9 cellular contexts compared by ENCODE assay signal in the genomic region with DNA sequence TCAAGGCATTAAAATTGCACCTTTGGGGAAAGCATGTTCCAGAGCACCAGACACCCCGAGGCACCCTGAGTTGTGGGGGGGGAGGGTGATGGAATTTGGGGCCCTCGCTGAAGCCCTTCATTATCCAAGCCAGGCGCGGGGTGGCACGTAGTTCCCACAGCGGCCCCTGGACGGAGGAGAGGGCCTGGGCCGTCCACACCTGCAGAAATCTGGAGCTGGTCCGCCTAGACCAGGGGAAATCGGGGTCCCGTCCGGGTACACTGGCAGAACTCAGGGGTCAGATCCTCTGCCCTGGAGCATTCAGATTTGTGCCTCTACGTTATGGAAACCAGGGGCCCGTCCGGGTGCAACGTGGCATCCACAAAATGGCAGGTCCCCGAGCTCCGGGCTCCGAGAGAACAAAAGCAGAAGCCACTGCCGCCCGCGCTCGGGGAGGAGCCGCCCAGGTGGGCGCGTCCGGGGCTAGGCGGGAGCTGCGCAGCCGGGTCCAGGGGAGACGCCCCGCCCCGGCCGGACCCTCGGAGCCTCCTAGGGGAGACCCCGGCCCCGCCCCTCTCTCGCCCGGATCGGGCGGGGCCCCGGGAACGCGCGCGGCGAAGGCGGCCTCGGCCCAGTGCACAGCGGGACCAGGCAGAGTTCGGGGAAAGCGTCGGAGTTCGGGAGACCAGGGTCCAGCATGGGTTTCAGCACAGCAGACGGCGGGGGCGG. TPM values are rescaled to one million over a fixed set of nuclear protein-coding genes. Genes with fewer than 3 reads are reported as not detected.
DNase-seq lines count a peak whose midpoint lies in the region; ATAC-seq, FAIRE-seq and TF ChIP-seq lines count a peak whose summit lies in the region.
"Had no signal": no experiment of that assay in that cellular context is flagged by ENCODE, and none has a peak within 500 bp of the region (broad histone marks: within the 10 kb centered on the region; RNA-seq: fewer than 3 reads in every experiment).

A gene with protein sequence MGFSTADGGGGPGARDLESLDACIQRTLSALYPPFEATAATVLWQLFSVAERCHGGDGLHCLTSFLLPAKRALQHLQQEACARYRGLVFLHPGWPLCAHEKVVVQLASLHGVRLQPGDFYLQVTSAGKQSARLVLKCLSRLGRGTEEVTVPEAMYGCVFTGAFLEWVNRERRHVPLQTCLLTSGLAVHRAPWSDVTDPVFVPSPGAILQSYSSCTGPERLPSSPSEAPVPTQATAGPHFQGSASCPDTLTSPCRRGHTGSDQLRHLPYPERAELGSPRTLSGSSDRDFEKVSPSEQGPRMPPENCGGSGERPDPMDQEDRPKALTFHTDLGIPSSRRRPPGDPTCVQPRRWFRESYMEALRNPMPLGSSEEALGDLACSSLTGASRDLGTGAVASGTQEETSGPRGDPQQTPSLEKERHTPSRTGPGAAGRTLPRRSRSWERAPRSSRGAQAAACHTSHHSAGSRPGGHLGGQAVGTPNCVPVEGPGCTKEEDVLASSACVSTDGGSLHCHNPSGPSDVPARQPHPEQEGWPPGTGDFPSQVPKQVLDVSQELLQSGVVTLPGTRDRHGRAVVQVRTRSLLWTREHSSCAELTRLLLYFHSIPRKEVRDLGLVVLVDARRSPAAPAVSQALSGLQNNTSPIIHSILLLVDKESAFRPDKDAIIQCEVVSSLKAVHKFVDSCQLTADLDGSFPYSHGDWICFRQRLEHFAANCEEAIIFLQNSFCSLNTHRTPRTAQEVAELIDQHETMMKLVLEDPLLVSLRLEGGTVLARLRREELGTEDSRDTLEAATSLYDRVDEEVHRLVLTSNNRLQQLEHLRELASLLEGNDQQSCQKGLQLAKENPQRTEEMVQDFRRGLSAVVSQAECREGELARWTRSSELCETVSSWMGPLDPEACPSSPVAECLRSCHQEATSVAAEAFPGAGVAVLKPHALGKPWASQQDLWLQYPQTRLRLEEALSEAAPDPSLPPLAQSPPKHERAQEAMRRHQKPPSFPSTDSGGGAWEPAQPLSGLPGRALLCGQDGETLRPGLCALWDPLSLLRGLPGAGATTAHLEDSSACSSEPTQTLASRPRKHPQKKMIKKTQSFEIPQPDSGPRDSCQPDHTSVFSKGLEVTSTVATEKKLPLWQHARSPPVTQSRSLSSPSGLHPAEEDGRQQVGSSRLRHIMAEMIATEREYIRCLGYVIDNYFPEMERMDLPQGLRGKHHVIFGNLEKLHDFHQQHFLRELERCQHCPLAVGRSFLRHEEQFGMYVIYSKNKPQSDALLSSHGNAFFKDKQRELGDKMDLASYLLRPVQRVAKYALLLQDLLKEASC (N-terminal part only) (plus strand): TSS at position 613 of the 708 bp plus-strand sequence. CDS start 64 bp downstream, at position 677.

- H3K9me3 Mint-ChIP-seq in astrocyte (ENCODE audit: unreplicated experiment) (no peaks in the 10 kb centered on the region), mesothelial cell of epicardium (no peaks in the 10 kb centered on the region)

- H3K4me2 ChIP-seq in astrocyte (ENCODE audit: low read length): peak within 1 kb of the TSS; percentile 84

- peak within 1 kb of the TSS; percentile 75 for H3K27ac Mint-ChIP-seq in astrocyte (ENCODE audit: unreplicated experiment)
- peak within 1 kb of the TSS; percentile 96 for H3K27ac Mint-ChIP-seq in mesothelial cell of epicardium

- H2AFZ ChIP-seq in astrocyte (ENCODE audit: low read depth, low read length): peak within 1 kb of the TSS; percentile 70

- TF ChIP-seq CTCF in astrocyte (IDR thresholded peaks at IDR 0.05; ENCODE audit: insufficient read depth, low read depth, low read length): no peak
- TF ChIP-seq CTCF in mesothelial cell of epicardium (IDR thresholded peaks at IDR 0.05; ENCODE audit: unreplicated experiment): no peak

- H3K36me3 ChIP-seq in astrocyte (ENCODE audit: insufficient read depth, low read length): no peaks in the 10 kb centered on the region

- peaks cover 10% of the 10 kb centered on the region for H3K27me3 ChIP-seq in astrocyte (ENCODE audit: insufficient read depth, low read length)

- peak within 1 kb of the TSS; percentile 84 for H3K4me3 Mint-ChIP-seq in astrocyte (ENCODE audit: unreplicated experiment)
- H3K4me3 Mint-ChIP-seq in mesothelial cell of epicardium: peak within 1 kb of the TSS; percentile 82

- no peak for FAIRE-seq in astrocyte (lab: Jason Lieb, UNC)

- ATAC-seq in HG03039 (IDR thresholded peaks at IDR 0.05; ENCODE audit: unreplicated experiment): no peak
- no peak for ATAC-seq in HG02763 (IDR thresholded peaks at IDR 0.05; ENCODE audit: unreplicated experiment)

- H4K20me1 ChIP-seq in astrocyte (ENCODE audit: insufficient read depth, low read length): peaks cover 19% of the 10 kb centered on the region

- peak within 1 kb of the TSS; percentile 25 for H3K27ac ChIP-seq in astrocyte (ENCODE audit: low read depth, low read length)
- H3K27ac ChIP-seq: epithelial cell of prostate had no signal

- peaks cover 21% of the 10 kb centered on the region for H3K79me2 ChIP-seq in astrocyte (ENCODE audit: insufficient read depth, low read length)

- peaks cover 8% of the 10 kb centered on the region for H3K4me1 ChIP-seq in astrocyte (ENCODE audit: insufficient read depth, low read length)

- no peaks in the 10 kb centered on the region for H3K9me3 ChIP-seq in astrocyte (ENCODE audit: insufficient read depth, low read depth, low read length)

- peak; percentile 79 for DNase-seq in DMS79 (lab: John Stamatoyannopoulos, UW)
- peak; percentile 56 for DNase-seq in NCI-H1436 treated with DMSO at 0.1 percent for 48 hours (lab: John Stamatoyannopoulos, UW)
- peak; percentile 14 for DNase-seq in astrocyte (ENCODE audit: low read depth)
- DNase-seq in mesothelial cell of epicardium (ENCODE audit: low spot score in 2 of 2, unreplicated experiment in 2 of 2): peak; percentile 69 to 79
- no peak for DNase-seq in Ammon's horn (ENCODE audit: low spot score)
- no peak for DNase-seq in effector CD8-positive, alpha-beta T cell (lab: John Stamatoyannopoulos, UW)

- H3K4me1 Mint-ChIP-seq in astrocyte (ENCODE audit: low read depth, unreplicated experiment) (peaks cover 2% of the 10 kb centered on the region), mesothelial cell of epicardium (peaks cover 36% of the 10 kb centered on the region)

- H3K36me3 Mint-ChIP-seq in astrocyte (ENCODE audit: low read depth, unreplicated experiment): peaks cover 4% of the 10 kb centered on the region
- peaks cover 7% of the 10 kb centered on the region for H3K36me3 Mint-ChIP-seq in mesothelial cell of epicardium

- peak within 1 kb of the TSS; percentile 47 for H3K4me3 ChIP-seq in astrocyte (ENCODE audit: insufficient read depth, low read depth, low read length)

- peak within 1 kb of the TSS; percentile 78 for H3K9ac ChIP-seq in astrocyte (ENCODE audit: low read length)

- H3K27me3 Mint-ChIP-seq in astrocyte (ENCODE audit: low read depth, unreplicated experiment) (peaks cover 50% of the 10 kb centered on the region), mesothelial cell of epicardium (ENCODE audit: low read depth) (peaks cover 30% of the 10 kb centered on the region)

RNA-seq across cellular contexts. Expression of the gene that starts here (rescaled TPM):
- total RNA-seq in astrocyte (6.1 and 8.1 TPM in 2 replicates), mesothelial cell of epicardium (65.6 to 71.2 TPM (median 70.0 TPM) in 3 replicates)

Comparison
In these comparisons a context has a peak if more than half of its experiments do, and no peak if none do; other contexts are left out.
1. DNase-seq: peak in DMS79 (single experiment), NCI-H1436 treated with DMSO at 0.1 percent for 48 hours (single experiment), astrocyte (single experiment) and mesothelial cell of epicardium (2 of 2); none in Ammon's horn (single experiment) and effector CD8-positive, alpha-beta T cell (single experiment).